In the genomic region with DNA sequence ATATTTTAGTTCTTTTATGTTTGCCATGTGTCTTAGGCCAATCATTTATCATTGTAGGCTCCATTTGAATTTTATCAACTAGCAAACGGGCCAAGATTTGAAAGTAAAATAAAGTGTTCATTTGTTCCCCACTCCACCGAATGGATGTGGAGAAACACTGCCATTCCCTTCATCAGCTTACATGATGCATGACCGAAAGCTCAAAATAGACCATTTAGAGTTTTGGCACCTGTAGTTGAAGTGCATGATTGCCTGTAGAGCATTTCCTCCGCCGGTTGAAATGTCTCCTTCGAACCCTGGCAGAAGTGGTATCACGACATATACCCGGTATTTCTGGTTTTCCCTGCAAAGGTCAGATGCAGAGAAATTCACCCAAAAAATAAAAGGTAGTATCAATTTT, we compare ENCODE assay signal across 30 cellular contexts.
"Had no signal": no experiment of that assay in that cellular context is flagged by ENCODE, and none has a peak within 500 bp of the region (broad histone marks: within the 10 kb centered on the region; RNA-seq: fewer than 3 reads in every experiment).

No MANE protein-coding gene starts in this region.

- H3K9me3 Mint-ChIP-seq: activated CD4-positive, alpha-beta memory T cell treated with anti-CD3 and anti-CD28 coated beads, Interleukin-2, amount 10 ng/mL, durations not matched to agents 7 days and 5 days; activated naive CD8-positive, alpha-beta T cell treated with anti-CD3 and anti-CD28 coated beads for 36 hours had no signal

- H3K27ac Mint-ChIP-seq: activated CD4-positive, alpha-beta memory T cell treated with anti-CD3 and anti-CD28 coated beads, Interleukin-2, amount 10 ng/mL, durations not matched to agents 7 days and 5 days; activated CD8-positive, alpha-beta memory T cell treated with anti-CD3 and anti-CD28 coated beads, Interleukin-2, amount 10 ng/mL, durations not matched to agents 7 days and 5 days; activated naive CD8-positive, alpha-beta T cell treated with anti-CD3 and anti-CD28 coated beads for 36 hours had no signal

- H3K4me3 Mint-ChIP-seq: activated CD4-positive, alpha-beta memory T cell treated with anti-CD3 and anti-CD28 coated beads, Interleukin-2, amount 10 ng/mL, durations not matched to agents 7 days and 5 days; activated CD8-positive, alpha-beta memory T cell treated with anti-CD3 and anti-CD28 coated beads, Interleukin-2, amount 10 ng/mL, durations not matched to agents 7 days and 5 days; activated naive CD8-positive, alpha-beta T cell treated with anti-CD3 and anti-CD28 coated beads for 36 hours had no signal

- DNase-seq: activated CD4-positive, alpha-beta memory T cell treated with anti-CD3 and anti-CD28 coated beads, Interleukin-2, amount 10 ng/mL, durations not matched to agents 7 days and 5 days; activated CD4-positive, alpha-beta T cell treated with anti-CD3 and anti-CD28 coated beads for 1 hour; activated CD4-positive, alpha-beta T cell treated with anti-CD3 and anti-CD28 coated beads for 48 hours; activated CD4-positive, CD25-positive, alpha-beta regulatory T cell; activated CD8-positive, alpha-beta memory T cell treated with anti-CD3 and anti-CD28 coated beads for 24 hours; activated CD8-positive, alpha-beta memory T cell treated with anti-CD3 and anti-CD28 coated beads, Interleukin-2, amount 10 ng/mL, durations not matched to agents 7 days and 5 days; activated CD8-positive, alpha-beta memory T cell treated with anti-CD3 and anti-CD28 coated beads, Interleukin-2, amount 50 U/mL, for 48 hours; activated effector memory CD4-positive, alpha-beta T cell treated with Interleukin-2 at 50 U/mL for 16 hours; activated naive CD4-positive, alpha-beta T cell treated with anti-CD3 and anti-CD28 coated beads, Interleukin-2, amount 50 U/mL, for 16 hours; activated naive CD8-positive, alpha-beta T cell treated with anti-CD3 and anti-CD28 coated beads for 36 hours; activated T-cell treated with anti-CD3 and anti-CD28 coated beads, Interleukin-2, amount 50 U/mL, for 48 hours; amniotic stem cell; aorta; brain microvascular endothelial cell; MM.1S; MV-4-11; NCI-H1092; NCI-H146; NCI-H1930; NCI-H2081 treated with DMSO at 0.1 percent for 48 hours; NCI-H2171; NCI-H510A; NCI-H69; NCI-H82; NK-92 treated with Interleukin-12 subunit alpha and Interleukin-12 subunit beta, amount 100 ng/mL, for 24 hours; PC-9; SHP77; SJCRH30; T1000; WERI-Rb-1 had no signal

- H3K36me3 Mint-ChIP-seq: activated CD8-positive, alpha-beta memory T cell treated with anti-CD3 and anti-CD28 coated beads, Interleukin-2, amount 10 ng/mL, durations not matched to agents 7 days and 5 days; activated naive CD8-positive, alpha-beta T cell treated with anti-CD3 and anti-CD28 coated beads for 36 hours had no signal

- H3K4me1 Mint-ChIP-seq: activated CD4-positive, alpha-beta memory T cell treated with anti-CD3 and anti-CD28 coated beads, Interleukin-2, amount 10 ng/mL, durations not matched to agents 7 days and 5 days; activated CD8-positive, alpha-beta memory T cell treated with anti-CD3 and anti-CD28 coated beads, Interleukin-2, amount 10 ng/mL, durations not matched to agents 7 days and 5 days; activated naive CD8-positive, alpha-beta T cell treated with anti-CD3 and anti-CD28 coated beads for 36 hours had no signal

- H3K27me3 Mint-ChIP-seq: activated CD4-positive, alpha-beta memory T cell treated with anti-CD3 and anti-CD28 coated beads, Interleukin-2, amount 10 ng/mL, durations not matched to agents 7 days and 5 days; activated CD8-positive, alpha-beta memory T cell treated with anti-CD3 and anti-CD28 coated beads, Interleukin-2, amount 10 ng/mL, durations not matched to agents 7 days and 5 days; activated naive CD8-positive, alpha-beta T cell treated with anti-CD3 and anti-CD28 coated beads for 36 hours had no signal

- ATAC-seq: activated CD8-positive, alpha-beta memory T cell treated with anti-CD3 and anti-CD28 coated beads, Interleukin-2, amount 10 ng/mL, durations not matched to agents 7 days and 5 days had no signal
